ENCODE assay signal across 9 cellular contexts in genomic region chr5:150513375-150514309, GRCh38. TPM values are rescaled to one million over a fixed set of nuclear protein-coding genes. Genes with fewer than 3 reads are reported as not detected.
DNase-seq lines count a peak whose midpoint lies in the region; ATAC-seq and TF ChIP-seq lines count a peak whose summit lies in the region.
"Had no signal": no experiment of that assay in that cellular context is flagged by ENCODE, and none has a peak within 500 bp of the region (broad histone marks: within the 10 kb centered on the region; RNA-seq: fewer than 3 reads in every experiment).

No MANE protein-coding gene starts in this region.

- H3K9me3 ChIP-seq in WERI-Rb-1 (ENCODE audit: severe bottlenecking) (no peaks in the 10 kb centered on the region), vagina (no peaks in the 10 kb centered on the region)

- no peak for TF ChIP-seq POLR2A in vagina (IDR thresholded peaks at IDR 0.05)

- H3K27me3 ChIP-seq in WERI-Rb-1 (ENCODE audit: insufficient read depth, low read depth, severe bottlenecking), result no peaks in the 10 kb centered on the region
- H3K27me3 ChIP-seq in vagina, result no peaks in the 10 kb centered on the region

- intact Hi-C loops in vagina (cut with DNase I), result no loop called here

- peak; percentile 33 for TF ChIP-seq CTCF in WERI-Rb-1 (IDR thresholded peaks at IDR 0.05; ENCODE audit: low read depth, low read length)
- TF ChIP-seq CTCF in vagina (IDR thresholded peaks at IDR 0.05), result no peak
- no peak for TF ChIP-seq CTCF in foreskin fibroblast (IDR thresholded peaks at IDR 0.05; ENCODE audit: low read depth, low read length)

- ATAC-seq in HG02610 (IDR thresholded peaks at IDR 0.05; ENCODE audit: unreplicated experiment), result no peak

- H3K4me1 ChIP-seq in vagina, result peaks cover 95% of the 10 kb centered on the region

- peak; percentile 14 for DNase-seq in stimulated activated CD4-positive, alpha-beta T cell treated with anti-CD3 and anti-CD28 coated beads, Interleukin-15, amount 100 ng/mL, for 24 hours
- no peak for DNase-seq in stimulated activated CD4-positive, alpha-beta T cell treated with anti-CD3 and anti-CD28 coated beads, Interleukin-4, amount 100 ng/mL, for 1 hour
- DNase-seq in WERI-Rb-1 (no peak), islet precursor cell (peak; percentile 60), vagina (ENCODE audit: extremely low spot score in 2 of 2) (no peak), foreskin fibroblast (no peak), iPS-NIHi11 (ENCODE audit: low spot score) (no peak)
- DNase-seq: DMS79 had no signal

- H3K36me3 ChIP-seq in WERI-Rb-1 (no peaks in the 10 kb centered on the region; the same call in 1 of the 2 replicates), vagina (no peaks in the 10 kb centered on the region)

- H3K4me3 ChIP-seq in WERI-Rb-1 (ENCODE audit: low read depth, low read length) (no peak overlapping the region), vagina (no peak overlapping the region), foreskin fibroblast (ENCODE audit: low read depth in 1 of 2, low read length in 2 of 2) (no peak overlapping the region)

- H3K27ac ChIP-seq in WERI-Rb-1, result no peak overlapping the region
- H3K27ac ChIP-seq in vagina, result peak overlapping the region; percentile 89

RNA-seq across cellular contexts. Expression of gene NDST1, which starts 5.7 kb away (rescaled TPM):
- 73.9 TPM for total RNA-seq in vagina

Comparison
In these comparisons a context has a peak if more than half of its experiments do, and no peak if none do; other contexts are left out.
1. DNase-seq: peak in stimulated activated CD4-positive, alpha-beta T cell treated with anti-CD3 and anti-CD28 coated beads, Interleukin-15, amount 100 ng/mL, for 24 hours (single experiment) and islet precursor cell (single experiment); none in stimulated activated CD4-positive, alpha-beta T cell treated with anti-CD3 and anti-CD28 coated beads, Interleukin-4, amount 100 ng/mL, for 1 hour (single experiment), WERI-Rb-1 (single experiment), vagina (0 of 2), foreskin fibroblast (0 of 2) and iPS-NIHi11 (single experiment).